In genomic region chr6:26408828-26409730, GRCh38 we compare ENCODE assay signal across 20 cellular contexts.
"Had no signal": no experiment of that assay in that cellular context is flagged by ENCODE, and none has a peak within 500 bp of the region (broad histone marks: within the 10 kb centered on the region; RNA-seq: fewer than 3 reads in every experiment).

No MANE protein-coding gene starts in this region.

- DNase-seq: activated CD4-positive, alpha-beta T cell treated with anti-CD3 and anti-CD28 coated beads, Interleukin-2, amount 10 ng/mL, durations not matched to agents 24 days and 14 days; activated CD4-positive, CD25-positive, alpha-beta regulatory T cell; activated CD8-positive, alpha-beta memory T cell treated with anti-CD3 and anti-CD28 coated beads for 24 hours; activated CD8-positive, alpha-beta memory T cell treated with anti-CD3 and anti-CD28 coated beads, Interleukin-2, amount 50 U/mL, for 48 hours; activated gamma-delta T cell; anterior cingulate cortex; caudate nucleus; dorsolateral prefrontal cortex; erythroblast; head of caudate nucleus; occipital lobe; posterior cingulate gyrus; stimulated activated naive B cell treated with anti-CD40 and anti-IgM and Interleukin-4, amounts not matched to agents 10 μg/mL and 1 μg/mL and 100 μg/mL, for 72 hours; thyroid gland had no signal

- H3K27me3 ChIP-seq: dorsolateral prefrontal cortex, thyroid gland had no signal

- ATAC-seq: natural killer cell treated with Interleukin-12 subunit alpha and Interleukin-12 subunit beta and Interleukin-15 and Interleukin-18, amount 100 ng/mL, for 72 hours; stimulated activated naive B cell treated with anti-CD40 and anti-IgM and Interleukin-4, amounts not matched to agents 10 μg/mL and 1 μg/mL and 100 μg/mL, for 72 hours had no signal

- H3K4me3 ChIP-seq: dorsolateral prefrontal cortex, thyroid gland had no signal

- H3K36me3 ChIP-seq: thyroid gland had no signal

- H3K9me3 Mint-ChIP-seq: activated CD4-positive, alpha-beta T cell treated with anti-CD3 and anti-CD28 coated beads, Interleukin-2, amount 10 ng/mL, durations not matched to agents 24 days and 14 days; brain; memory B cell; natural killer cell treated with Interleukin-12 subunit alpha and Interleukin-12 subunit beta and Interleukin-15 and Interleukin-18, amount 100 ng/mL, for 72 hours; stimulated activated naive B cell treated with anti-CD40 and anti-IgM and Interleukin-4, amounts not matched to agents 10 μg/mL and 1 μg/mL and 100 μg/mL, for 72 hours had no signal

- FAIRE-seq: colon, endometrium, frontal cortex had no signal

- H3K9me3 ChIP-seq: thyroid gland had no signal

- H3K27ac Mint-ChIP-seq: activated CD4-positive, alpha-beta T cell treated with anti-CD3 and anti-CD28 coated beads, Interleukin-2, amount 10 ng/mL, durations not matched to agents 24 days and 14 days; brain; memory B cell; stimulated activated naive B cell treated with anti-CD40 and anti-IgM and Interleukin-4, amounts not matched to agents 10 μg/mL and 1 μg/mL and 100 μg/mL, for 72 hours had no signal

- H3K27ac ChIP-seq: dorsolateral prefrontal cortex, thyroid gland had no signal

- H3K4me3 Mint-ChIP-seq: activated CD4-positive, alpha-beta T cell treated with anti-CD3 and anti-CD28 coated beads, Interleukin-2, amount 10 ng/mL, durations not matched to agents 24 days and 14 days; brain; memory B cell; natural killer cell treated with Interleukin-12 subunit alpha and Interleukin-12 subunit beta and Interleukin-15 and Interleukin-18, amount 100 ng/mL, for 72 hours; stimulated activated naive B cell treated with anti-CD40 and anti-IgM and Interleukin-4, amounts not matched to agents 10 μg/mL and 1 μg/mL and 100 μg/mL, for 72 hours had no signal

- H3K27me3 Mint-ChIP-seq: activated CD4-positive, alpha-beta T cell treated with anti-CD3 and anti-CD28 coated beads, Interleukin-2, amount 10 ng/mL, durations not matched to agents 24 days and 14 days; memory B cell; natural killer cell treated with Interleukin-12 subunit alpha and Interleukin-12 subunit beta and Interleukin-15 and Interleukin-18, amount 100 ng/mL, for 72 hours; stimulated activated naive B cell treated with anti-CD40 and anti-IgM and Interleukin-4, amounts not matched to agents 10 μg/mL and 1 μg/mL and 100 μg/mL, for 72 hours had no signal
